In genomic region chr14:31945074-31945613, GRCh38 we compare ENCODE assay signal across 1 cellular context.
A peak's percentile ranks its signal among the peaks of the same experiment; 100 is the strongest.
TF ChIP-seq lines count a peak whose summit lies in the region.

No MANE protein-coding gene starts in this region.

TF ChIP-seq in GM12878, 131 proteins besides CTCF, POLR2A, EP300 and RAD21 (continued from another document):
- TF ChIP-seq PKNOX1 (IDR thresholded peaks at IDR 0.05) (no peak), NRF1 (conservative IDR thresholded peaks at IDR 0.05; ENCODE audit: low read depth, low read length) (no peak), IKZF2 (IDR thresholded peaks at IDR 0.05) (0 out of 4 replicates have a peak, but pooled peaks of 1 of the 2 experiments have one; percentile 8), FOXK2 (IDR thresholded peaks at IDR 0.05) (peak; percentile 7; the same call in 1 of the 2 replicates), SRF (IDR thresholded peaks at IDR 0.05; ENCODE audit: low read depth in 2 of 2, low read length in 2 of 2) (peak; percentile 13 to 18; a peak in 1 of 4 replicates), IRF5 (IDR thresholded peaks at IDR 0.05; ENCODE audit: borderline replicate concordance) (no peak), ZNF384 (IDR thresholded peaks at IDR 0.05; ENCODE audit: borderline replicate concordance, low read depth, low read length) (no peak), ZNF207 (IDR thresholded peaks at IDR 0.05; ENCODE audit: borderline replicate concordance) (no peak), ZBTB11 (CRISPR knock-in tag; IDR thresholded peaks at IDR 0.05) (no peak), HDAC6 (IDR thresholded peaks at IDR 0.05; ENCODE audit: unreplicated experiment) (no peak)
